8 cellular contexts compared by ENCODE assay signal in the genomic region with DNA sequence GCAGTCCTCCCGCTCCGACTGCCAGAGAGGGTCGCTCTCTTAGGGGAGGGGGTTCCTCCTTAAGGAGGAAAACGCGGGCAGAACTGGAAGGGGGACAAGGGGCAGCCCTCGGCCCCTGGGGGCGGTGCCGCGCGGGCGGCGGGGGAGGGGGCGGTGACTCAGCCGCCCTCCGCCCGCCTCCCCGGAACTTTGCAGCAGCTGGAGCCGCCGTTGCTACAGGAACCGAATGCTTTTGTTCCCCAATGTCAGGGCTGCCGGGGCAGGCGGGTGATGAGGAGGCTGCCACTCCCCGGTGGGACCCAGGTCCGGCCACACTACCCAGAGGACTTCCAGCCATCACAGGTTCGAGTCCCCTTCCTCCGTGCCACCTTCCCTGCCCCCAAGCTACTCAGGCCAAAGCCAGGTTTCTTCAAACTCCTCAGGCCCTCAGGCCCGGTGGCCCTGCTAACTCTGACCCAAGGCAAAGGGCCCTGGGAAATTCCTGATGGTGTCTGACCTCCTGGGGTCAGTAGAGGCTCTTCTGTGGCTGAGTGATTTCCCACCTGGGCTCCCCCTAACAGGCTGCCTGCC. TPM values are rescaled to one million over a fixed set of nuclear protein-coding genes. Genes with fewer than 3 reads are reported as not detected.
DNase-seq lines count a peak whose midpoint lies in the region; ATAC-seq and TF ChIP-seq lines count a peak whose summit lies in the region.

No MANE protein-coding gene starts in this region.

- H3K27me3 Mint-ChIP-seq in endothelial cell (ENCODE audit: unreplicated experiment): peaks cover 12% of the 10 kb centered on the region

- peaks cover 8% of the 10 kb centered on the region for H3K4me1 Mint-ChIP-seq in endothelial cell (ENCODE audit: unreplicated experiment)

- H3K9me3 Mint-ChIP-seq in endothelial cell (ENCODE audit: unreplicated experiment): no peaks in the 10 kb centered on the region

- no peak for ATAC-seq in HG03139 (IDR thresholded peaks at IDR 0.05; ENCODE audit: unreplicated experiment)

- peak; percentile 85 for DNase-seq in GM20000 (ENCODE audit: low spot score)
- peak; percentile 41 for DNase-seq in NCI-H345 treated with DMSO at 0.1 percent for 48 hours (lab: John Stamatoyannopoulos, UW; ENCODE audit: unreplicated experiment)
- peak; percentile 36 for DNase-seq in activated CD8-positive, alpha-beta memory T cell treated with anti-CD3 and anti-CD28 coated beads, Interleukin-2, amount 50 U/mL, for 1 hour (ENCODE audit: extremely low read depth)
- peak; percentile 64 for DNase-seq in endothelial cell (ENCODE audit: low spot score)
- DNase-seq in mucosa of gallbladder (ENCODE audit: low spot score): peak; percentile 47
- peak; percentile 48 for DNase-seq in stimulated activated naive CD4-positive, alpha-beta T cell treated with Interleukin-2 at 50 U/mL for 16 hours (lab: John Stamatoyannopoulos, UW)
- no peak for DNase-seq in inferior parietal cortex (ENCODE audit: extremely low spot score)

- H3K4me3 Mint-ChIP-seq in endothelial cell (ENCODE audit: unreplicated experiment): peak overlapping the region; percentile 62

- TF ChIP-seq CTCF in GM20000 (IDR thresholded peaks at IDR 0.05; ENCODE audit: extremely low read depth, missing control alignments) (no peak), endothelial cell (IDR thresholded peaks at IDR 0.05; ENCODE audit: unreplicated experiment) (no peak)

- H3K27ac Mint-ChIP-seq in endothelial cell (ENCODE audit: unreplicated experiment): no peak overlapping the region

- peaks cover 7% of the 10 kb centered on the region for H3K36me3 Mint-ChIP-seq in endothelial cell (ENCODE audit: low read depth, unreplicated experiment)

RNA-seq across cellular contexts. Expression of gene ADGRB2, which starts 3.2 kb away (rescaled TPM):
- 0.44 TPM for total RNA-seq in endothelial cell (ENCODE audit: unreplicated experiment)
- total RNA-seq in mucosa of gallbladder: 6.0 TPM

RNA-seq across cellular contexts. Expression of gene SPOCD1, which starts 54.8 kb away (rescaled TPM):
- total RNA-seq in endothelial cell (ENCODE audit: unreplicated experiment) (1.5 TPM), mucosa of gallbladder (1.8 TPM)

RNA-seq across cellular contexts. Expression of gene COL16A1, which starts 57.2 kb away (rescaled TPM):
- total RNA-seq in endothelial cell (ENCODE audit: unreplicated experiment) (5.3 TPM), mucosa of gallbladder (52.5 TPM)
